Comparison of ENCODE assay signal across 9 cellular contexts in genomic region chr10:17075510-17075909, GRCh38. TPM values are rescaled to one million over a fixed set of nuclear protein-coding genes. Genes with fewer than 3 reads are reported as not detected.
A peak's percentile ranks its signal among the peaks of the same experiment; 100 is the strongest.
DNase-seq lines count a peak whose midpoint lies in the region; ATAC-seq and TF ChIP-seq lines count a peak whose summit lies in the region.
"Had no signal": no experiment of that assay in that cellular context is flagged by ENCODE, and none has a peak within 500 bp of the region (broad histone marks: within the 10 kb centered on the region; RNA-seq: fewer than 3 reads in every experiment).

No MANE protein-coding gene starts in this region.

- peak overlapping the region; percentile 65 for H3K4me2 ChIP-seq in skeletal muscle satellite cell (ENCODE audit: low read length)

- ATAC-seq in heart right ventricle (peak in 7 of 8 donors; percentile 43 to 92 (median 73)), HG03095 (IDR thresholded peaks at IDR 0.05; ENCODE audit: unreplicated experiment) (no peak), GM21367 (IDR thresholded peaks at IDR 0.05; ENCODE audit: unreplicated experiment) (no peak), HG02970 (IDR thresholded peaks at IDR 0.05; ENCODE audit: low FRiP score, unreplicated experiment) (no peak)

- H3K4me3 ChIP-seq in heart right ventricle (no peak overlapping the region), skeletal muscle satellite cell (ENCODE audit: low read length) (no peak overlapping the region)

- peak overlapping the region in 8 of 10 donors; percentile 4 to 81 (median 42) for H3K27ac ChIP-seq in heart right ventricle

- TF ChIP-seq CTCF in heart right ventricle (IDR thresholded peaks at IDR 0.05): no peak

- intact Hi-C loops in heart right ventricle (cut with DNase I): no loop called here

- H3K4me1 ChIP-seq in heart right ventricle (peaks cover 0 to 33% (median 9%) of the 10 kb centered on the region in 9 donors), skeletal muscle satellite cell (ENCODE audit: control insufficient read depth, insufficient read depth, low read length) (peaks cover 39% of the 10 kb centered on the region)

- H3K9me3 ChIP-seq in heart right ventricle: no peaks in the 10 kb centered on the region
- H3K9me3 ChIP-seq in skeletal muscle satellite cell (replicated peaks; ENCODE audit: low read length): no peaks in the 10 kb centered on the region

- DNase-seq in HCEC 1CT (peak; percentile 99), amniotic epithelial cell (ENCODE audit: low read depth) (peak; percentile 96), heart right ventricle (no peak), HUDEP-2 (lab: John Stamatoyannopoulos, UW; ENCODE audit: unreplicated experiment in 76 of 76) (no peak)
- DNase-seq: activated CD4-positive, alpha-beta memory T cell treated with anti-CD3 and anti-CD28 coated beads, Interleukin-2, amount 10 ng/mL, durations not matched to agents 7 days and 5 days had no signal

- H3K9ac ChIP-seq in skeletal muscle satellite cell (ENCODE audit: low read depth, low read length): peak overlapping the region; percentile 84

- H3K27me3 ChIP-seq in heart right ventricle (no peaks in the 10 kb centered on the region), skeletal muscle satellite cell (ENCODE audit: control insufficient read depth, insufficient read depth, low read length) (no peaks in the 10 kb centered on the region)

- H3K36me3 ChIP-seq in heart right ventricle: no peaks in the 10 kb centered on the region
- no peaks in the 10 kb centered on the region for H3K36me3 ChIP-seq in skeletal muscle satellite cell (ENCODE audit: insufficient read depth, low read length)

RNA-seq across cellular contexts. Expression of gene CUBN, which starts 54.1 kb away (rescaled TPM):
- total RNA-seq in heart right ventricle: 1 to 10 TPM in 2 of 10 donors, under 1 TPM in 8; 0.25 to 1.2 (median 0.46) TPM
- under 1 TPM; 0.13 to 0.37 TPM for polyA plus RNA-seq in heart right ventricle
- total RNA-seq in skeletal muscle satellite cell (2012; rRNA removed): 0.76 and 1.5 TPM in 2 replicates

Comparison
In these comparisons a context has a peak if more than half of its experiments do, and no peak if none do; other contexts are left out.
1. DNase-seq: peak in HCEC 1CT (single experiment) and amniotic epithelial cell (single experiment); none in heart right ventricle (0 of 2) and HUDEP-2 (0 of 76).
2. ATAC-seq: peak in heart right ventricle (7 of 8); none in HG03095 (single experiment), GM21367 (single experiment) and HG02970 (single experiment).